In genomic region chr11:60887531-60887930, GRCh38 we compare ENCODE assay signal across 1 cellular context.
TF ChIP-seq lines count a peak whose summit lies in the region.

No MANE protein-coding gene starts in this region.

TF ChIP-seq in K562, 482 proteins besides CTCF, POLR2A, EP300 and RAD21:
- peak; percentile 43 to 67; a peak in 1 of 4 replicates for TF ChIP-seq RCOR1 (IDR thresholded peaks at IDR 0.05; ENCODE audit: borderline replicate concordance in 1 of 2, low read depth in 2 of 2, low read length in 2 of 2)
- no peak for TF ChIP-seq ZNF354B (CRISPR knock-in tag; IDR thresholded peaks at IDR 0.05)
- TF ChIP-seq SMC3 (conservative IDR thresholded peaks at IDR 0.05; ENCODE audit: insufficient read depth, low read depth, low read length), result peak; percentile 97
- TF ChIP-seq, protein P1, sequence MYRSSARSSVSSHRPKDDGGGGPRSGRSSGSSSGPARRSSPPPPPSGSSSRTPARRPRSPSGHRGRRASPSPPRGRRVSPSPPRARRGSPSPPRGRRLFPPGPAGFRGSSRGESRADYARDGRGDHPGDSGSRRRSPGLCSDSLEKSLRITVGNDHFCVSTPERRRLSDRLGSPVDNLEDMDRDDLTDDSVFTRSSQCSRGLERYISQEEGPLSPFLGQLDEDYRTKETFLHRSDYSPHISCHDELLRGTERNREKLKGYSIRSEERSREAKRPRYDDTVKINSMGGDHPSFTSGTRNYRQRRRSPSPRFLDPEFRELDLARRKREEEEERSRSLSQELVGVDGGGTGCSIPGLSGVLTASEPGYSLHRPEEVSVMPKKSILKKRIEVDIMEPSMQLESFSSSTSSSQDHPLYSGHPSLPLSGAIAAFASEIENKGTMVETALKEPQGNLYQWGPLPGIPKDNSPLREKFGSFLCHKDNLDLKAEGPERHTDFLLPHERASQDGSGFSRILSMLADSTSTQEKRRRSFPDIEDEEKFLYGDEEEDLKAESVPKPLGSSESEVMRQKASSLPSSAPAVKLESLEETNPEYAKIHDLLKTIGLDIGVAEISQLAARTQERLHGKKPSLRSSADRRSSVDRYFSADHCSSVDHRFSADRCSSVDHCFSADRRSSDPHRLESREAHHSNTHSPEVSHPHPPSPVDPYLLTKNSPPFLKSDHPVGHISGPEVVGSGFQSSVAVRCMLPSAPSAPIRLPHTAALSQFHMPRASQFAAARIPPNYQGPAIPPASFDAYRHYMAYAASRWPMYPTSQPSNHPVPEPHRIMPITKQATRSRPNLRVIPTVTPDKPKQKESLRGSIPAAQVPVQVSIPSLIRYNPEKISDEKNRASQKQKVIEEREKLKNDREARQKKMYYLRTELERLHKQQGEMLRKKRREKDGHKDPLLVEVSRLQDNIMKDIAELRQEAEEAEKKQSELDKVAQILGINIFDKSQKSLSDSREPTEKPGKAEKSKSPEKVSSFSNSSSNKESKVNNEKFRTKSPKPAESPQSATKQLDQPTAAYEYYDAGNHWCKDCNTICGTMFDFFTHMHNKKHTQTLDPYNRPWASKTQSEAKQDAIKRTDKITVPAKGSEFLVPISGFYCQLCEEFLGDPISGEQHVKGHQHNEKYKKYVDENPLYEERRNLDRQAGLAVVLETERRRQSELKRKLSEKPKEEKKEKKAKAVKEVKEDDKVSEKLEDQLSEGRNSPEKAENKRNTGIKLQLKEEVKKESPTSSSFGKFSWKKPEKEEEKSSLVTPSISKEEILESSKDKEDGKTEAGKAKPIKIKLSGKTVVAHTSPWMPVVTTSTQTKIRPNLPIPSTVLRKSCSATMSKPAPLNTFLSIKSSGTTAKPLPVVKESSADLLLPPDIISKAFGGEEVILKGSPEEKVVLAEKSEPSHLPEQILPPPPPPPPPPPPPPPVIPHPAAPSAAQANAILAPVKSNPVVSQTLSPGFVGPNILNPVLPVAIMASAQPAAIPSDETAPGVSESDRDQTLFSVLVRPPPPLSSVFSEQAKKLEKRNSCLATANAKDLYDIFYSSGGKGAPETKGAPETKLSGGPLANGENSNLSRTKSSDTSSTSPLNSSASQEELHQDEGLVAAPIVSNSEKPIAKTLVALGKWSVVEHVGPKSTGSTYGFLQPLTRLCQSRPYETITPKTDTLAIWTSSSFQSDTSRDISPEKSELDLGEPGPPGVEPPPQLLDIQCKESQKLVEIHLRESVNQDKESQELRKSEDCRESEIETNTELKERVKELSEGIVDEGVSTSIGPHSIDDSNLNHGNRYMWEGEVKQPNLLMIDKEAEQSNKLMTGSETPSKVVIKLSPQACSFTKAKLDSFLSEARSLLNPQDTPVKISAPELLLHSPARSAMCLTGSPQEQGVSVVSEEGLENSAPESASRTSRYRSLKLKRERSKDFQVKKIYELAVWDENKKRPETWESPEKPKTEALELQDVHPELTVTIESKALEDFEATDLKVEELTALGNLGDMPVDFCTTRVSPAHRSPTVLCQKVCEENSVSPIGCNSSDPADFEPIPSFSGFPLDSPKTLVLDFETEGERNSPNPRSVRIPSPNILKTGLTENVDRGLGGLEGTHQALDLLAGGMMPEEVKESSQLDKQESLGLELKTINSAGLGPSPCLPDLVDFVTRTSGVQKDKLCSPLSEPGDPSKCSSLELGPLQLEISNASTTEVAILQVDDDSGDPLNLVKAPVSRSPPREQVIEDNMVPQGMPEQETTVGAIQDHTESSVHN (IDR thresholded peaks at IDR 0.05; ENCODE audit: borderline replicate concordance in 1 of 2, low read depth in 1 of 2), result no peak
- TF ChIP-seq MYNN (IDR thresholded peaks at IDR 0.05), result peak; percentile 47; the same call in 1 of the 2 replicates
- no peak for TF ChIP-seq MYNN (CRISPR knock-in tag; IDR thresholded peaks at IDR 0.05)
- TF ChIP-seq CC2D1A (IDR thresholded peaks at IDR 0.05), result peak; percentile 77
- peak; percentile 72 for TF ChIP-seq STAG1 (CRISPR knock-in tag; IDR thresholded peaks at IDR 0.05; ENCODE audit: borderline replicate concordance)
- TF ChIP-seq ZFP36 (IDR thresholded peaks at IDR 0.05; ENCODE audit: low read depth, low read length, partially characterized antibody), result peak; percentile 47
- peak; percentile 90 for TF ChIP-seq ARID2 (IDR thresholded peaks at IDR 0.05)
- TF ChIP-seq, protein P2, sequence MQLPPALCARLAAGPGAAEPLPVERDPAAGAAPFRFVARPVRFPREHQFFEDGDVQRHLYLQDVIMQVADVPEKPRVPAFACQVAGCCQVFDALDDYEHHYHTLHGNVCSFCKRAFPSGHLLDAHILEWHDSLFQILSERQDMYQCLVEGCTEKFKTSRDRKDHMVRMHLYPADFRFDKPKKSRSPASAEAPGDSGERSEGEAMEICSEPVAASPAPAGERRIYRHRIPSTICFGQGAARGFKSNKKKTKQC (CRISPR knock-in tag; IDR thresholded peaks at IDR 0.05), result no peak
- peak; percentile 40; the same call in 1 of the 2 replicates for TF ChIP-seq CTBP1 (IDR thresholded peaks at IDR 0.05; ENCODE audit: borderline replicate concordance)
- TF ChIP-seq RB1 (IDR thresholded peaks at IDR 0.05; ENCODE audit: low read depth), result peak; percentile 64; the same call in 1 of the 2 replicates
- 0 out of 2 replicates have a peak, but pooled peaks have one; percentile 4 for TF ChIP-seq NFIC (IDR thresholded peaks at IDR 0.05)
- no peak for TF ChIP-seq ZNF778 (CRISPR knock-in tag; IDR thresholded peaks at IDR 0.05)
- TF ChIP-seq DEAF1 (CRISPR knock-in tag; IDR thresholded peaks at IDR 0.05), result peak; percentile 88
